Comparison of ENCODE assay signal across 20 cellular contexts in genomic region chr13:89796196-89796595, GRCh38.
"Had no signal": no experiment of that assay in that cellular context is flagged by ENCODE, and none has a peak within 500 bp of the region (broad histone marks: within the 10 kb centered on the region; RNA-seq: fewer than 3 reads in every experiment).

No MANE protein-coding gene starts in this region.

- H3K36me3 Mint-ChIP-seq: activated CD4-positive, alpha-beta memory T cell treated with anti-CD3 and anti-CD28 coated beads for 36 hours; activated naive CD4-positive, alpha-beta T cell treated with anti-CD3 and anti-CD28 coated beads, Interleukin-2, amount 50 U/mL, for 24 hours had no signal

- DNase-seq: activated CD4-positive, alpha-beta memory T cell treated with anti-CD3 and anti-CD28 coated beads for 36 hours; activated CD4-positive, alpha-beta T cell treated with anti-CD3 and anti-CD28 coated beads, Interleukin-2, amount 10 ng/mL, durations not matched to agents 24 days and 14 days; activated CD4-positive, CD25-positive, alpha-beta regulatory T cell treated with anti-CD3 and anti-CD28 coated beads, Interleukin-2, amount 50 U/mL, for 72 hours; activated CD8-positive, alpha-beta memory T cell treated with anti-CD3 and anti-CD28 coated beads, Interleukin-2, amount 50 U/mL, for 4 hours; activated gamma-delta T cell treated with Interleukin-2 at 50 U/mL for 16 hours; activated naive CD8-positive, alpha-beta T cell treated with anti-CD3 and anti-CD28 coated beads, Interleukin-2, amount 50 U/mL, for 24 hours; activated T-cell treated with anti-CD3 and anti-CD28 coated beads, Interleukin-2, amount 50 U/mL, for 24 hours; amygdala; colonic mucosa; effector CD8-positive, alpha-beta T cell; islet precursor cell; left ventricle myocardium inferior; right lobe of liver; stimulated activated CD4-positive, alpha-beta T cell treated with anti-CD3 and anti-CD28 coated beads, Interleukin-2, amount 100 ng/mL, for 48 hours; stimulated activated naive CD4-positive, alpha-beta T cell treated with Interleukin-2 at 50 U/mL for 16 hours; T1000 had no signal

- H3K4me3 Mint-ChIP-seq: activated CD4-positive, alpha-beta memory T cell treated with anti-CD3 and anti-CD28 coated beads for 36 hours; activated CD4-positive, alpha-beta T cell treated with anti-CD3 and anti-CD28 coated beads, Interleukin-2, amount 10 ng/mL, durations not matched to agents 24 days and 14 days; activated naive CD4-positive, alpha-beta T cell treated with anti-CD3 and anti-CD28 coated beads, Interleukin-2, amount 50 U/mL, for 24 hours; activated naive CD8-positive, alpha-beta T cell treated with anti-CD3 and anti-CD28 coated beads, Interleukin-2, amount 50 U/mL, for 24 hours; activated T-cell treated with anti-CD3 and anti-CD28 coated beads, Interleukin-2, amount 50 U/mL, for 24 hours; nephron had no signal

- H3K27ac Mint-ChIP-seq: activated CD4-positive, alpha-beta memory T cell treated with anti-CD3 and anti-CD28 coated beads for 36 hours; activated CD4-positive, alpha-beta T cell treated with anti-CD3 and anti-CD28 coated beads, Interleukin-2, amount 10 ng/mL, durations not matched to agents 24 days and 14 days; activated naive CD4-positive, alpha-beta T cell treated with anti-CD3 and anti-CD28 coated beads, Interleukin-2, amount 50 U/mL, for 24 hours; activated naive CD8-positive, alpha-beta T cell treated with anti-CD3 and anti-CD28 coated beads, Interleukin-2, amount 50 U/mL, for 24 hours; activated T-cell treated with anti-CD3 and anti-CD28 coated beads, Interleukin-2, amount 50 U/mL, for 24 hours; nephron had no signal

- ATAC-seq: activated naive CD8-positive, alpha-beta T cell treated with anti-CD3 and anti-CD28 coated beads, Interleukin-2, amount 50 U/mL, for 24 hours; right lobe of liver had no signal

- H3K4me1 Mint-ChIP-seq: activated CD4-positive, alpha-beta T cell treated with anti-CD3 and anti-CD28 coated beads, Interleukin-2, amount 10 ng/mL, durations not matched to agents 24 days and 14 days; activated naive CD4-positive, alpha-beta T cell treated with anti-CD3 and anti-CD28 coated beads, Interleukin-2, amount 50 U/mL, for 24 hours; activated naive CD8-positive, alpha-beta T cell treated with anti-CD3 and anti-CD28 coated beads, Interleukin-2, amount 50 U/mL, for 24 hours had no signal

- FAIRE-seq: endometrium, frontal cortex had no signal

- H3K27me3 Mint-ChIP-seq: activated CD4-positive, alpha-beta memory T cell treated with anti-CD3 and anti-CD28 coated beads for 36 hours; activated CD4-positive, alpha-beta T cell treated with anti-CD3 and anti-CD28 coated beads, Interleukin-2, amount 10 ng/mL, durations not matched to agents 24 days and 14 days; activated naive CD4-positive, alpha-beta T cell treated with anti-CD3 and anti-CD28 coated beads, Interleukin-2, amount 50 U/mL, for 24 hours; activated naive CD8-positive, alpha-beta T cell treated with anti-CD3 and anti-CD28 coated beads, Interleukin-2, amount 50 U/mL, for 24 hours; activated T-cell treated with anti-CD3 and anti-CD28 coated beads, Interleukin-2, amount 50 U/mL, for 24 hours had no signal
